10 cellular contexts compared by ENCODE assay signal in genomic region chr1:200907611-200908097, GRCh38. TPM values are rescaled to one million over a fixed set of nuclear protein-coding genes. Genes with fewer than 3 reads are reported as not detected.
A peak's percentile ranks its signal among the peaks of the same experiment; 100 is the strongest.
DNase-seq lines count a peak whose midpoint lies in the region; ATAC-seq and TF ChIP-seq lines count a peak whose summit lies in the region.
"Had no signal": no experiment of that assay in that cellular context is flagged by ENCODE, and none has a peak within 500 bp of the region (broad histone marks: within the 10 kb centered on the region; RNA-seq: fewer than 3 reads in every experiment).

No MANE protein-coding gene starts in this region.

- H3K4me2 ChIP-seq in mammary epithelial cell (ENCODE audit: insufficient read depth, low read depth, low read length) = no peak overlapping the region

- POLR2A ChIA-PET in MCF 10A (lab: Yijun Ruan, JAX) (interaction anchor here (0.7 to 4.6 kb wide), 3 partner anchors 9 to 142 kb away, joined by 3 to 68 read pairs (median 23); partner anchors contain the start of gene INAVA), WTC11 (lab: Charles Lee) (no interaction called here)
- POLR2A ChIA-PET in activated CD8-positive, alpha-beta T cell treated with anti-CD3 and anti-CD28 coated beads for 36 hours (lab: Charles Lee) = interaction anchor here (1.1 kb wide), 1 partner anchor 41 kb away, joined by 3 read pairs; no protein-coding TSS in a partner anchor

- dilution Hi-C loops in mammary epithelial cell (cut with HindIII; ENCODE audit: low sequenced_read_pairs) = no loop called here

- no peak for TF ChIP-seq CTCF in MCF 10A (IDR thresholded peaks at IDR 0.05; ENCODE audit: unreplicated experiment)
- TF ChIP-seq CTCF in mammary epithelial cell (conservative IDR thresholded peaks at IDR 0.05 in 1 of 2, IDR thresholded peaks at IDR 0.05 in 1 of 2; ENCODE audit: extremely low read depth in 1 of 2, insufficient read depth in 1 of 2, low read depth in 1 of 2, low read length in 2 of 2) = no peak
- TF ChIP-seq CTCF in WTC11 (IDR thresholded peaks at IDR 0.05) = no peak
- TF ChIP-seq CTCF in activated CD8-positive, alpha-beta T cell treated with anti-CD3 and anti-CD28 coated beads for 36 hours (IDR thresholded peaks at IDR 0.05) = no peak

- peaks cover 7% of the 10 kb centered on the region for H3K36me3 ChIP-seq in mammary epithelial cell (ENCODE audit: insufficient read depth, low read length)

- H3K27me3 Mint-ChIP-seq in MCF 10A (ENCODE audit: insufficient read depth, unreplicated experiment) (no peaks in the 10 kb centered on the region), WTC11 (ENCODE audit: low read depth) (no peaks in the 10 kb centered on the region)
- H3K27me3 Mint-ChIP-seq in activated naive CD4-positive, alpha-beta T cell treated with anti-CD3 and anti-CD28 coated beads, Interleukin-2, amount 10 ng/mL, durations not matched to agents 7 days and 5 days = peaks cover 44% of the 10 kb centered on the region
- H3K27me3 Mint-ChIP-seq in activated CD8-positive, alpha-beta T cell treated with anti-CD3 and anti-CD28 coated beads for 36 hours = peaks cover 8% of the 10 kb centered on the region
- peaks cover 41% of the 10 kb centered on the region for H3K27me3 Mint-ChIP-seq in stimulated activated naive CD8-positive, alpha-beta T cell treated with anti-CD3 and anti-CD28 coated beads, Interleukin-15, amount 100 ng/mL, for 72 hours

- H3K9me3 Mint-ChIP-seq in MCF 10A (ENCODE audit: unreplicated experiment) (no peaks in the 10 kb centered on the region), WTC11 (no peaks in the 10 kb centered on the region)
- H3K9me3 Mint-ChIP-seq in activated naive CD4-positive, alpha-beta T cell treated with anti-CD3 and anti-CD28 coated beads, Interleukin-2, amount 10 ng/mL, durations not matched to agents 7 days and 5 days = no peaks in the 10 kb centered on the region
- H3K9me3 Mint-ChIP-seq in activated CD8-positive, alpha-beta T cell treated with anti-CD3 and anti-CD28 coated beads for 36 hours = no peaks in the 10 kb centered on the region
- H3K9me3 Mint-ChIP-seq in stimulated activated naive CD8-positive, alpha-beta T cell treated with anti-CD3 and anti-CD28 coated beads, Interleukin-15, amount 100 ng/mL, for 72 hours = no peaks in the 10 kb centered on the region

- no peak overlapping the region for H3K27ac ChIP-seq in mammary epithelial cell (ENCODE audit: insufficient read depth, low read depth, low read length)
- H3K27ac ChIP-seq: pancreas, WERI-Rb-1 had no signal

- H4K20me1 ChIP-seq in mammary epithelial cell (ENCODE audit: insufficient read depth, low read length) = no peaks in the 10 kb centered on the region

- intact Hi-C loops in MCF 10A (cut with micrococcal nuclease) (no loop called here), mammary epithelial cell (cut with micrococcal nuclease) (no loop called here)
- intact Hi-C loops in activated CD8-positive, alpha-beta T cell treated with anti-CD3 and anti-CD28 coated beads for 36 hours (cut with micrococcal nuclease) = loop anchor here (5.0 kb wide), 1 partner anchor 40 kb away; no protein-coding TSS in a partner anchor

- DNase-seq in MCF 10A (ENCODE audit: unreplicated experiment) (peak; percentile 61), mammary epithelial cell (no peak), WTC11 (ENCODE audit: low spot score) (no peak), NCI-H128 (lab: John Stamatoyannopoulos, UW; ENCODE audit: unreplicated experiment) (no peak)
- no peak for DNase-seq in activated naive CD4-positive, alpha-beta T cell treated with anti-CD3 and anti-CD28 coated beads, Interleukin-2, amount 10 ng/mL, durations not matched to agents 7 days and 5 days
- no peak for DNase-seq in activated CD8-positive, alpha-beta T cell treated with anti-CD3 and anti-CD28 coated beads for 36 hours
- no peak for DNase-seq in stimulated activated naive CD8-positive, alpha-beta T cell treated with anti-CD3 and anti-CD28 coated beads, Interleukin-15, amount 100 ng/mL, for 72 hours
- DNase-seq: pancreas, WERI-Rb-1 had no signal

- H3K27ac Mint-ChIP-seq in MCF 10A (ENCODE audit: low read depth, unreplicated experiment) = no peak overlapping the region
- no peak overlapping the region for H3K27ac Mint-ChIP-seq in WTC11
- H3K27ac Mint-ChIP-seq in activated naive CD4-positive, alpha-beta T cell treated with anti-CD3 and anti-CD28 coated beads, Interleukin-2, amount 10 ng/mL, durations not matched to agents 7 days and 5 days = no peak overlapping the region
- H3K27ac Mint-ChIP-seq in activated CD8-positive, alpha-beta T cell treated with anti-CD3 and anti-CD28 coated beads for 36 hours = no peak overlapping the region
- no peak overlapping the region for H3K27ac Mint-ChIP-seq in stimulated activated naive CD8-positive, alpha-beta T cell treated with anti-CD3 and anti-CD28 coated beads, Interleukin-15, amount 100 ng/mL, for 72 hours

- H3K4me3 ChIP-seq in mammary epithelial cell (replicated peaks in 1 of 3; ENCODE audit: insufficient read depth in 1 of 3, low read depth in 2 of 3, low read length in 3 of 3) = no peak overlapping the region
- H3K4me3 ChIP-seq: pancreas had no signal

- no peaks in the 10 kb centered on the region for H3K9me3 ChIP-seq in mammary epithelial cell (replicated peaks; ENCODE audit: insufficient read depth, low read length)
- H3K9me3 ChIP-seq: pancreas had no signal

- in situ Hi-C loops in mammary epithelial cell (cut with MboI; ENCODE audit: low sequenced_read_pairs in 2 of 2) = no loop called here

- WGBS in mammary epithelial cell (ENCODE audit: low coverage, missing lambda C conversion rate) = 98% methylated on average over 5 of the region's 5 CpGs

- ATAC-seq in HG03108 (IDR thresholded peaks at IDR 0.05; ENCODE audit: unreplicated experiment) = peak; percentile 47
- no peak for ATAC-seq in WTC11
- no peak for ATAC-seq in activated CD8-positive, alpha-beta T cell treated with anti-CD3 and anti-CD28 coated beads for 36 hours
- ATAC-seq in stimulated activated naive CD8-positive, alpha-beta T cell treated with anti-CD3 and anti-CD28 coated beads, Interleukin-15, amount 100 ng/mL, for 72 hours = no peak

- H3K4me1 ChIP-seq in mammary epithelial cell (ENCODE audit: insufficient read depth, low read length) = peaks cover 16% of the 10 kb centered on the region
- H3K4me1 ChIP-seq: pancreas had no signal

- BruUV-seq in MCF 10A (replicated peaks; lab: Mats Ljungman, UMichigan) = no TSS peak
- no TSS peak for BruUV-seq in mammary epithelial cell (replicated peaks; lab: Mats Ljungman, UMichigan)

- no peak overlapping the region for H3K9ac ChIP-seq in mammary epithelial cell (ENCODE audit: insufficient read depth, low read length)

- no peaks in the 10 kb centered on the region for H3K27me3 ChIP-seq in mammary epithelial cell (ENCODE audit: insufficient read depth, low read length)
- H3K27me3 ChIP-seq: pancreas had no signal

- CTCF ChIA-PET in MCF 10A (lab: Yijun Ruan, JAX) (interaction anchor here (0.6 to 2.6 kb wide), 5 partner anchors 11 to 118 kb away, joined by 3 to 11 read pairs (median 3); no protein-coding TSS in a partner anchor), mammary epithelial cell (lab: Charles Lee; ENCODE audit: low non-redundant PET) (no interaction called here), WTC11 (lab: Charles Lee) (interaction anchor here (1.0 to 1.8 kb wide), 4 partner anchors 9 to 72 kb away, joined by 3 to 14 read pairs (median 4); no protein-coding TSS in a partner anchor)
- CTCF ChIA-PET in activated naive CD4-positive, alpha-beta T cell treated with anti-CD3 and anti-CD28 coated beads, Interleukin-2, amount 10 ng/mL, durations not matched to agents 7 days and 5 days (lab: Charles Lee) = no interaction called here
- CTCF ChIA-PET in activated CD8-positive, alpha-beta T cell treated with anti-CD3 and anti-CD28 coated beads for 36 hours (lab: Charles Lee) = no interaction called here

- no peak overlapping the region for H3K4me3 Mint-ChIP-seq in MCF 10A (ENCODE audit: unreplicated experiment)
- H3K4me3 Mint-ChIP-seq in WTC11 = no peak overlapping the region
- H3K4me3 Mint-ChIP-seq in activated naive CD4-positive, alpha-beta T cell treated with anti-CD3 and anti-CD28 coated beads, Interleukin-2, amount 10 ng/mL, durations not matched to agents 7 days and 5 days = no peak overlapping the region
- no peak overlapping the region for H3K4me3 Mint-ChIP-seq in activated CD8-positive, alpha-beta T cell treated with anti-CD3 and anti-CD28 coated beads for 36 hours
- H3K4me3 Mint-ChIP-seq in stimulated activated naive CD8-positive, alpha-beta T cell treated with anti-CD3 and anti-CD28 coated beads, Interleukin-15, amount 100 ng/mL, for 72 hours = no peak overlapping the region

- no peaks in the 10 kb centered on the region for H3K79me2 ChIP-seq in mammary epithelial cell (ENCODE audit: insufficient read depth, low read length)

- no peak overlapping the region for H2AFZ ChIP-seq in mammary epithelial cell (ENCODE audit: low read depth, low read length)

- peaks cover 32% of the 10 kb centered on the region for H3K4me1 Mint-ChIP-seq in MCF 10A (ENCODE audit: insufficient read depth, unreplicated experiment)
- no peaks in the 10 kb centered on the region for H3K4me1 Mint-ChIP-seq in WTC11
- peaks cover 18% of the 10 kb centered on the region for H3K4me1 Mint-ChIP-seq in activated naive CD4-positive, alpha-beta T cell treated with anti-CD3 and anti-CD28 coated beads, Interleukin-2, amount 10 ng/mL, durations not matched to agents 7 days and 5 days
- peaks cover 11% of the 10 kb centered on the region for H3K4me1 Mint-ChIP-seq in activated CD8-positive, alpha-beta T cell treated with anti-CD3 and anti-CD28 coated beads for 36 hours (ENCODE audit: low read depth)
- H3K4me1 Mint-ChIP-seq in stimulated activated naive CD8-positive, alpha-beta T cell treated with anti-CD3 and anti-CD28 coated beads, Interleukin-15, amount 100 ng/mL, for 72 hours = peaks cover 36% of the 10 kb centered on the region

- peaks cover 77% of the 10 kb centered on the region for H3K36me3 Mint-ChIP-seq in MCF 10A (ENCODE audit: insufficient read depth, unreplicated experiment)
- H3K36me3 Mint-ChIP-seq in WTC11 = peaks cover 31% of the 10 kb centered on the region
- H3K36me3 Mint-ChIP-seq in activated naive CD4-positive, alpha-beta T cell treated with anti-CD3 and anti-CD28 coated beads, Interleukin-2, amount 10 ng/mL, durations not matched to agents 7 days and 5 days = no peaks in the 10 kb centered on the region
- no peaks in the 10 kb centered on the region for H3K36me3 Mint-ChIP-seq in activated CD8-positive, alpha-beta T cell treated with anti-CD3 and anti-CD28 coated beads for 36 hours (ENCODE audit: low read depth)

RNA-seq across cellular contexts. Expression of gene INAVA, which starts 13.0 kb away (rescaled TPM):
- total RNA-seq in MCF 10A (2022) (25.1 and 30.5 TPM in 2 replicates), mammary epithelial cell (10 to 100 TPM; 26.5 to 27.2 TPM), WTC11 (2021) (41.2 to 47.9 TPM (median 47.6 TPM) in 3 replicates)
- polyA plus RNA-seq in mammary epithelial cell = 11.4 TPM
- polyA minus RNA-seq in mammary epithelial cell = 17.4 TPM
- total RNA-seq in activated CD8-positive, alpha-beta T cell treated with anti-CD3 and anti-CD28 coated beads for 36 hours = not detected

RNA-seq across cellular contexts. Expression of gene GPR25, which starts 34.9 kb away (rescaled TPM):
- total RNA-seq in MCF 10A (2022) = 0.25 and 0.68 TPM in 2 replicates
- not detected for total RNA-seq in mammary epithelial cell
- polyA plus RNA-seq in mammary epithelial cell = not detected
- polyA minus RNA-seq in mammary epithelial cell = not detected
- total RNA-seq in WTC11 (2021) = 0.14 to 0.16 TPM in 2 of 3 replicates, not detected in the other
- under 1 TPM; 0.29 to 0.34 TPM for total RNA-seq in activated CD8-positive, alpha-beta T cell treated with anti-CD3 and anti-CD28 coated beads for 36 hours
- polyA plus RNA-seq: pancreas had no signal

Comparison
In these comparisons a context has a peak if more than half of its experiments do, and no peak if none do; other contexts are left out.
1. CTCF ChIA-PET loops: an anchor here in MCF 10A (0.6 to 2.6 kb wide) and WTC11 (1.0 to 1.8 kb wide); none called in mammary epithelial cell, activated naive CD4-positive, alpha-beta T cell treated with anti-CD3 and anti-CD28 coated beads, Interleukin-2, amount 10 ng/mL, durations not matched to agents 7 days and 5 days and activated CD8-positive, alpha-beta T cell treated with anti-CD3 and anti-CD28 coated beads for 36 hours.
2. RNA of gene INAVA, which starts 13.0 kb away (total RNA-seq): 41.2 to 47.9 TPM in WTC11, 25.1 to 30.5 TPM in MCF 10A and 26.5 to 27.2 TPM in mammary epithelial cell; not detected in activated CD8-positive, alpha-beta T cell treated with anti-CD3 and anti-CD28 coated beads for 36 hours; every median in the first group is over 10 times any median in the second.